ENCODE assay signal across 9 cellular contexts in the genomic region with DNA sequence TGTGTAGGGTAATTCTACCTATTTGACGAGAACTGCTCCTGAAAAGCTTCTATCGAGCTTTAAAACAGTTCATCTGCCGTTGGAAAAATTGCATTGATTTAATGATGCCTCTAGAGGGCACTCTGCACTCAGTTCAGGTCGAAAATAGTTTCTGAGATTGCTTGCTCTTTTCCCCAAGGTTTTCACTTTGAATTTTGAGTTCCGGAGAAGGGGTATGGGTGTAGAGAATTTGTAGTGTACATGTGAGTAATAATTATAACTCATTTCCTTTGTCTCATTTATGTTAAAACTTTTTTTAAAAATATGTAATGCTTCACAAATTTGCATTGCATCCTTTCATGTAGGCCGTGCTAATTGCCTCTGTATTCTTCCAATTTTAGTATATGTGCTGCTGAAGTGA. TPM values are rescaled to one million over a fixed set of nuclear protein-coding genes. Genes with fewer than 3 reads are reported as not detected.
A peak's percentile ranks its signal among the peaks of the same experiment; 100 is the strongest.
DNase-seq lines count a peak whose midpoint lies in the region; ATAC-seq and TF ChIP-seq lines count a peak whose summit lies in the region.
"Had no signal": no experiment of that assay in that cellular context is flagged by ENCODE, and none has a peak within 500 bp of the region (broad histone marks: within the 10 kb centered on the region; RNA-seq: fewer than 3 reads in every experiment).

No MANE protein-coding gene starts in this region.

- TF ChIP-seq POLR2A in upper lobe of left lung (IDR thresholded peaks at IDR 0.05) = no peak

- intact Hi-C loops in ascending aorta (cut with DNase I) = loop anchor here (1.0 to 10.0 kb wide), 2 partner anchors 60 to 542 kb away; no protein-coding TSS in a partner anchor

- TF ChIP-seq CTCF in ascending aorta (IDR thresholded peaks at IDR 0.05) (peak; percentile 16 to 68 (median 58)), kidney epithelial cell (IDR thresholded peaks at IDR 0.05; ENCODE audit: insufficient read depth, low read length, poor library complexity, severe bottlenecking) (peak; percentile 72), upper lobe of left lung (IDR thresholded peaks at IDR 0.05) (peak; percentile 42 to 73 (median 62))

- H3K27ac ChIP-seq in ascending aorta = no peak overlapping the region
- no peak overlapping the region for H3K27ac ChIP-seq in upper lobe of left lung
- H3K27ac ChIP-seq: BLaER1 had no signal

- no peak for TF ChIP-seq EP300 in upper lobe of left lung (IDR thresholded peaks at IDR 0.05)

- H3K27me3 ChIP-seq in ascending aorta = no peaks in the 10 kb centered on the region
- no peaks in the 10 kb centered on the region for H3K27me3 ChIP-seq in kidney epithelial cell (ENCODE audit: control insufficient read depth, insufficient read depth, low read length)
- H3K27me3 ChIP-seq in upper lobe of left lung = no peaks in the 10 kb centered on the region
- H3K27me3 ChIP-seq: BLaER1 had no signal

- H3K4me1 ChIP-seq in ascending aorta = no peaks in the 10 kb centered on the region
- H3K4me1 ChIP-seq in upper lobe of left lung = no peaks in the 10 kb centered on the region

- ATAC-seq in GM21786 (IDR thresholded peaks at IDR 0.05; ENCODE audit: unreplicated experiment) (peak; percentile 37), upper lobe of left lung (ENCODE audit: low FRiP score in 2 of 2) (peak; percentile 65 to 73)

- no peaks in the 10 kb centered on the region for H3K9me3 ChIP-seq in ascending aorta
- no peaks in the 10 kb centered on the region for H3K9me3 ChIP-seq in upper lobe of left lung
- H3K9me3 ChIP-seq: BLaER1 had no signal

- WGBS in upper lobe of left lung, 2 donors = 21% methylated on average over 6 of the region's 6 CpGs

- DNase-seq in NCI-H1105 treated with DMSO at 0.1 percent for 48 hours (lab: John Stamatoyannopoulos, UW) (peak; percentile 31), NCI-H1105 (lab: John Stamatoyannopoulos, UW) (no peak), NCI-H446 treated with DMSO at 0.1 percent for 48 hours (lab: John Stamatoyannopoulos, UW) (peak; percentile 35), ascending aorta (ENCODE audit: low spot score in 2 of 2) (no peak), kidney epithelial cell (ENCODE audit: low read depth) (no peak), upper lobe of left lung (no peak)
- no peak for DNase-seq in activated CD8-positive, alpha-beta memory T cell treated with anti-CD3 and anti-CD28 coated beads for 24 hours

- no peak overlapping the region for H3K4me3 ChIP-seq in ascending aorta
- no peak overlapping the region for H3K4me3 ChIP-seq in kidney epithelial cell (ENCODE audit: low read depth, low read length)
- peak overlapping the region in 3 of 4 donors; percentile 19 to 40 (median 30) for H3K4me3 ChIP-seq in upper lobe of left lung
- H3K4me3 ChIP-seq: BLaER1 had no signal

- H3K36me3 ChIP-seq in ascending aorta (no peaks in the 10 kb centered on the region), kidney epithelial cell (ENCODE audit: control insufficient read depth, insufficient read depth, low read length) (no peaks in the 10 kb centered on the region), upper lobe of left lung (no peaks in the 10 kb centered on the region)
- H3K36me3 ChIP-seq: BLaER1 had no signal

RNA-seq across cellular contexts. Expression of gene TNIP3, which starts 28.4 kb away (rescaled TPM):
- total RNA-seq in ascending aorta (not detected), kidney epithelial cell (0.21 and 1.1 TPM in 2 replicates), upper lobe of left lung (1 to 10 TPM in 5 of 6 donors, under 1 TPM in 1; 0.89 to 8.0 (median 2.3) TPM)

Comparison
In these comparisons a context has a peak if more than half of its experiments do, and no peak if none do; other contexts are left out.
1. DNase-seq: peak in NCI-H1105 treated with DMSO at 0.1 percent for 48 hours (single experiment) and NCI-H446 treated with DMSO at 0.1 percent for 48 hours (single experiment); none in NCI-H1105 (single experiment), ascending aorta (0 of 2), kidney epithelial cell (single experiment), upper lobe of left lung (0 of 2) and activated CD8-positive, alpha-beta memory T cell treated with anti-CD3 and anti-CD28 coated beads for 24 hours (single experiment).
2. H3K4me3 ChIP-seq: peak in upper lobe of left lung (3 of 4); none in ascending aorta (0 of 2) and kidney epithelial cell (single experiment).
3. Peak in every context shown above with its lines, with median percentiles within 50 percentile points of each other: CTCF ChIP-seq.